ENCODE assay signal across 15 cellular contexts in genomic region chr3:38364721-38365400, GRCh38. TPM values are rescaled to one million over a fixed set of nuclear protein-coding genes. Genes with fewer than 3 reads are reported as not detected.
DNase-seq lines count a peak whose midpoint lies in the region; ATAC-seq and TF ChIP-seq lines count a peak whose summit lies in the region.
"Had no signal": no experiment of that assay in that cellular context is flagged by ENCODE, and none has a peak within 500 bp of the region (broad histone marks: within the 10 kb centered on the region; RNA-seq: fewer than 3 reads in every experiment).

No MANE protein-coding gene starts in this region.

- H3K27ac ChIP-seq in body of pancreas, result peak overlapping the region in 2 of 4 donors; percentile 3 to 36
- H3K27ac ChIP-seq: 22Rv1, A549, C4-2B, GM23248 had no signal

- TF ChIP-seq CTCF in activated CD8-positive, alpha-beta T cell treated with anti-CD3 and anti-CD28 coated beads for 36 hours (IDR thresholded peaks at IDR 0.05), result no peak
- TF ChIP-seq CTCF in body of pancreas (IDR thresholded peaks at IDR 0.05) (no peak), nephron progenitor cell (IDR thresholded peaks at IDR 0.05) (no peak), WTC11 (IDR thresholded peaks at IDR 0.05) (no peak)

- CTCF ChIA-PET in activated CD8-positive, alpha-beta T cell treated with anti-CD3 and anti-CD28 coated beads, Interleukin-2, amount 10 ng/mL, durations not matched to agents 7 days and 5 days (lab: Charles Lee), result interaction anchor here (0.8 to 1.3 kb wide), 2 partner anchors 18 to 115 kb away, joined by 5 to 6 read pairs; partner anchors contain the start of gene XYLB
- CTCF ChIA-PET in activated CD8-positive, alpha-beta T cell treated with anti-CD3 and anti-CD28 coated beads for 36 hours (lab: Charles Lee), result interaction anchor here (0.9 to 1.7 kb wide), 2 partner anchors 18 to 115 kb away, joined by 4 to 5 read pairs; partner anchors contain the start of gene XYLB
- CTCF ChIA-PET in activated CD4-positive, alpha-beta T cell treated with anti-CD3 and anti-CD28 coated beads, Interleukin-2, amount 10 ng/mL, durations not matched to agents 7 days and 5 days (lab: Charles Lee), result interaction anchor here (0.6 to 1.1 kb wide), 3 partner anchors 11 to 19 kb away, joined by 3 to 4 read pairs (median 3); no protein-coding TSS in a partner anchor
- CTCF ChIA-PET in WTC11 (lab: Charles Lee), result interaction anchor here (0.5 to 0.6 kb wide), 2 partner anchors 66 to 86 kb away, joined by 3 read pairs; no protein-coding TSS in a partner anchor

- H3K36me3 Mint-ChIP-seq in activated CD8-positive, alpha-beta T cell treated with anti-CD3 and anti-CD28 coated beads, Interleukin-2, amount 10 ng/mL, durations not matched to agents 7 days and 5 days (ENCODE audit: low read depth), result peaks cover 23% of the 10 kb centered on the region
- peaks cover 32% of the 10 kb centered on the region for H3K36me3 Mint-ChIP-seq in activated CD8-positive, alpha-beta T cell treated with anti-CD3 and anti-CD28 coated beads for 36 hours (ENCODE audit: low read depth)
- H3K36me3 Mint-ChIP-seq in nephron progenitor cell (ENCODE audit: low read depth) (peaks cover 24% of the 10 kb centered on the region), WTC11 (peaks cover 28% of the 10 kb centered on the region)
- peaks cover 21% of the 10 kb centered on the region for H3K36me3 Mint-ChIP-seq in activated CD4-positive, alpha-beta T cell treated with anti-CD3 and anti-CD28 coated beads, Interleukin-2, amount 10 ng/mL, durations not matched to agents 7 days and 5 days (ENCODE audit: low read depth)

- no peak overlapping the region for H3K4me3 ChIP-seq in body of pancreas
- H3K4me3 ChIP-seq: A549, GM23248, HAP-1 had no signal

- H3K4me1 ChIP-seq in body of pancreas, result peaks cover 8% of the 10 kb centered on the region
- H3K4me1 ChIP-seq: A549, Caco-2, HAP-1 had no signal

- POLR2A ChIA-PET in activated CD8-positive, alpha-beta T cell treated with anti-CD3 and anti-CD28 coated beads, Interleukin-2, amount 10 ng/mL, durations not matched to agents 7 days and 5 days (lab: Charles Lee), result no interaction called here
- POLR2A ChIA-PET in activated CD8-positive, alpha-beta T cell treated with anti-CD3 and anti-CD28 coated beads for 36 hours (lab: Charles Lee), result no interaction called here
- POLR2A ChIA-PET in activated CD4-positive, alpha-beta T cell treated with anti-CD3 and anti-CD28 coated beads, Interleukin-2, amount 10 ng/mL, durations not matched to agents 7 days and 5 days (lab: Charles Lee), result no interaction called here
- POLR2A ChIA-PET in WTC11 (lab: Charles Lee), result no interaction called here

- peaks cover 13% of the 10 kb centered on the region for H3K4me1 Mint-ChIP-seq in activated CD8-positive, alpha-beta T cell treated with anti-CD3 and anti-CD28 coated beads, Interleukin-2, amount 10 ng/mL, durations not matched to agents 7 days and 5 days (ENCODE audit: low read depth)
- H3K4me1 Mint-ChIP-seq in activated CD8-positive, alpha-beta T cell treated with anti-CD3 and anti-CD28 coated beads for 36 hours (ENCODE audit: low read depth), result peaks cover 9% of the 10 kb centered on the region
- H3K4me1 Mint-ChIP-seq in nephron progenitor cell (peaks cover 7% of the 10 kb centered on the region), WTC11 (no peaks in the 10 kb centered on the region)
- H3K4me1 Mint-ChIP-seq in activated CD4-positive, alpha-beta T cell treated with anti-CD3 and anti-CD28 coated beads, Interleukin-2, amount 10 ng/mL, durations not matched to agents 7 days and 5 days, result peaks cover 10% of the 10 kb centered on the region

- peaks cover 7% of the 10 kb centered on the region for H3K9me3 Mint-ChIP-seq in activated CD8-positive, alpha-beta T cell treated with anti-CD3 and anti-CD28 coated beads, Interleukin-2, amount 10 ng/mL, durations not matched to agents 7 days and 5 days (ENCODE audit: insufficient read depth)
- no peaks in the 10 kb centered on the region for H3K9me3 Mint-ChIP-seq in activated CD8-positive, alpha-beta T cell treated with anti-CD3 and anti-CD28 coated beads for 36 hours
- no peaks in the 10 kb centered on the region for H3K9me3 Mint-ChIP-seq in nephron progenitor cell
- no peaks in the 10 kb centered on the region for H3K9me3 Mint-ChIP-seq in activated CD4-positive, alpha-beta T cell treated with anti-CD3 and anti-CD28 coated beads, Interleukin-2, amount 10 ng/mL, durations not matched to agents 7 days and 5 days
- H3K9me3 Mint-ChIP-seq in WTC11, result peaks cover 16% of the 10 kb centered on the region
- H3K9me3 Mint-ChIP-seq: CD4-positive, alpha-beta T cell had no signal

- ATAC-seq in activated CD8-positive, alpha-beta T cell treated with anti-CD3 and anti-CD28 coated beads, Interleukin-2, amount 10 ng/mL, durations not matched to agents 7 days and 5 days, result no peak
- no peak for ATAC-seq in activated CD8-positive, alpha-beta T cell treated with anti-CD3 and anti-CD28 coated beads for 36 hours
- ATAC-seq in body of pancreas (peak; percentile 64), WTC11 (no peak)
- ATAC-seq: A549 had no signal

- no peak for DNase-seq in activated CD8-positive, alpha-beta T cell treated with anti-CD3 and anti-CD28 coated beads, Interleukin-2, amount 10 ng/mL, durations not matched to agents 7 days and 5 days
- DNase-seq in activated CD8-positive, alpha-beta T cell treated with anti-CD3 and anti-CD28 coated beads for 36 hours, result no peak
- DNase-seq in body of pancreas (peak in 3 of 4 donors; percentile 17 to 59 (median 54)), nephron progenitor cell (no peak), NCI-H2196 treated with DMSO at 0.1 percent for 48 hours (lab: John Stamatoyannopoulos, UW; ENCODE audit: unreplicated experiment) (no peak), WTC11 (ENCODE audit: low spot score) (no peak)
- DNase-seq in activated CD4-positive, alpha-beta T cell treated with anti-CD3 and anti-CD28 coated beads, Interleukin-2, amount 10 ng/mL, durations not matched to agents 7 days and 5 days, result no peak
- DNase-seq: AML-193; Caco-2; CD4-positive, alpha-beta T cell; GM23248 had no signal

- H3K4me3 Mint-ChIP-seq in activated CD8-positive, alpha-beta T cell treated with anti-CD3 and anti-CD28 coated beads, Interleukin-2, amount 10 ng/mL, durations not matched to agents 7 days and 5 days, result no peak overlapping the region
- H3K4me3 Mint-ChIP-seq in activated CD8-positive, alpha-beta T cell treated with anti-CD3 and anti-CD28 coated beads for 36 hours, result no peak overlapping the region
- H3K4me3 Mint-ChIP-seq in nephron progenitor cell, result no peak overlapping the region
- no peak overlapping the region for H3K4me3 Mint-ChIP-seq in activated CD4-positive, alpha-beta T cell treated with anti-CD3 and anti-CD28 coated beads, Interleukin-2, amount 10 ng/mL, durations not matched to agents 7 days and 5 days
- no peak overlapping the region for H3K4me3 Mint-ChIP-seq in WTC11
- H3K4me3 Mint-ChIP-seq: CD4-positive, alpha-beta T cell had no signal

- no peaks in the 10 kb centered on the region for H3K27me3 Mint-ChIP-seq in activated CD8-positive, alpha-beta T cell treated with anti-CD3 and anti-CD28 coated beads, Interleukin-2, amount 10 ng/mL, durations not matched to agents 7 days and 5 days (ENCODE audit: low read depth)
- H3K27me3 Mint-ChIP-seq in activated CD8-positive, alpha-beta T cell treated with anti-CD3 and anti-CD28 coated beads for 36 hours, result no peaks in the 10 kb centered on the region
- H3K27me3 Mint-ChIP-seq in nephron progenitor cell (ENCODE audit: low read depth, poor library complexity) (no peaks in the 10 kb centered on the region), WTC11 (ENCODE audit: low read depth) (no peaks in the 10 kb centered on the region)
- H3K27me3 Mint-ChIP-seq in activated CD4-positive, alpha-beta T cell treated with anti-CD3 and anti-CD28 coated beads, Interleukin-2, amount 10 ng/mL, durations not matched to agents 7 days and 5 days, result no peaks in the 10 kb centered on the region
- H3K27me3 Mint-ChIP-seq: CD4-positive, alpha-beta T cell had no signal

- 72 to 100% methylated on average over 1 to 6 of the region's 6 CpGs for WGBS in body of pancreas, 2 donors

- peak overlapping the region; percentile 2 for H3K27ac Mint-ChIP-seq in activated CD8-positive, alpha-beta T cell treated with anti-CD3 and anti-CD28 coated beads, Interleukin-2, amount 10 ng/mL, durations not matched to agents 7 days and 5 days
- no peak overlapping the region for H3K27ac Mint-ChIP-seq in activated CD8-positive, alpha-beta T cell treated with anti-CD3 and anti-CD28 coated beads for 36 hours
- H3K27ac Mint-ChIP-seq in nephron progenitor cell, result peak overlapping the region; percentile 13
- no peak overlapping the region for H3K27ac Mint-ChIP-seq in activated CD4-positive, alpha-beta T cell treated with anti-CD3 and anti-CD28 coated beads, Interleukin-2, amount 10 ng/mL, durations not matched to agents 7 days and 5 days
- no peak overlapping the region for H3K27ac Mint-ChIP-seq in WTC11
- H3K27ac Mint-ChIP-seq: CD4-positive, alpha-beta T cell had no signal

- intact Hi-C loops in activated CD8-positive, alpha-beta T cell treated with anti-CD3 and anti-CD28 coated beads for 36 hours (cut with micrococcal nuclease), result no loop called here
- intact Hi-C loops in body of pancreas (cut with DNase I), result no loop called here

- no peaks in the 10 kb centered on the region for H3K27me3 ChIP-seq in body of pancreas

- no peaks in the 10 kb centered on the region for H3K36me3 ChIP-seq in body of pancreas (replicated peaks in 1 of 2; ENCODE audit: insufficient read depth in 1 of 2, low read depth in 2 of 2)

- H3K9me3 ChIP-seq in body of pancreas, result no peaks in the 10 kb centered on the region
- H3K9me3 ChIP-seq: A549, Caco-2, HAP-1 had no signal

- no peak for TF ChIP-seq POLR2A in body of pancreas (IDR thresholded peaks at IDR 0.05)

TF ChIP-seq in WTC11, 78 proteins besides CTCF, POLR2A, EP300 and RAD21 (continues in another document):
- TF ChIP-seq ZNF423 (CRISPR knock-in tag; IDR thresholded peaks at IDR 0.05), result no peak
- no peak for TF ChIP-seq TEAD4 (CRISPR knock-in tag; IDR thresholded peaks at IDR 0.05)
- TF ChIP-seq ELF4 (CRISPR knock-in tag; IDR thresholded peaks at IDR 0.05; ENCODE audit: low read depth), result no peak
- no peak for TF ChIP-seq ZNF263 (CRISPR knock-in tag; IDR thresholded peaks at IDR 0.05; ENCODE audit: low read depth)
- no peak for TF ChIP-seq E2F5 (CRISPR knock-in tag; IDR thresholded peaks at IDR 0.05)

RNA-seq across cellular contexts. Expression of gene XYLB, which starts 18.3 kb away (rescaled TPM):
- 1 to 10 TPM; 5.3 to 6.1 TPM for total RNA-seq in activated CD8-positive, alpha-beta T cell treated with anti-CD3 and anti-CD28 coated beads, Interleukin-2, amount 10 ng/mL, durations not matched to agents 7 days and 5 days
- total RNA-seq in activated CD8-positive, alpha-beta T cell treated with anti-CD3 and anti-CD28 coated beads for 36 hours, result 1 to 10 TPM; 4.4 to 4.7 TPM
- total RNA-seq in body of pancreas (10 to 100 TPM in 1 of 2 donors, 1 to 10 TPM in 1; 7.8 to 49.8 TPM), WTC11 (2021) (3.1 to 4.1 TPM (median 3.3 TPM) in 3 replicates)
- total RNA-seq in activated CD4-positive, alpha-beta T cell treated with anti-CD3 and anti-CD28 coated beads, Interleukin-2, amount 10 ng/mL, durations not matched to agents 7 days and 5 days, result 1 to 10 TPM; 6.9 to 7.0 TPM

Comparison
In these comparisons a context has a peak if more than half of its experiments do, and no peak if none do; other contexts are left out.
1. H3K27ac Mint-ChIP-seq: peak in activated CD8-positive, alpha-beta T cell treated with anti-CD3 and anti-CD28 coated beads, Interleukin-2, amount 10 ng/mL, durations not matched to agents 7 days and 5 days (single experiment) and nephron progenitor cell (single experiment); none in activated CD8-positive, alpha-beta T cell treated with anti-CD3 and anti-CD28 coated beads for 36 hours (single experiment), activated CD4-positive, alpha-beta T cell treated with anti-CD3 and anti-CD28 coated beads, Interleukin-2, amount 10 ng/mL, durations not matched to agents 7 days and 5 days (single experiment) and WTC11 (single experiment).
2. DNase-seq: peak in body of pancreas (3 of 4); none in activated CD8-positive, alpha-beta T cell treated with anti-CD3 and anti-CD28 coated beads, Interleukin-2, amount 10 ng/mL, durations not matched to agents 7 days and 5 days (single experiment), activated CD8-positive, alpha-beta T cell treated with anti-CD3 and anti-CD28 coated beads for 36 hours (single experiment), nephron progenitor cell (single experiment), activated CD4-positive, alpha-beta T cell treated with anti-CD3 and anti-CD28 coated beads, Interleukin-2, amount 10 ng/mL, durations not matched to agents 7 days and 5 days (single experiment), NCI-H2196 treated with DMSO at 0.1 percent for 48 hours (single experiment) and WTC11 (single experiment).